Comparison of ENCODE assay signal across 7 cellular contexts in genomic region chr7:21344900-21345299, GRCh38.
A peak's percentile ranks its signal among the peaks of the same experiment; 100 is the strongest.
DNase-seq lines count a peak whose midpoint lies in the region; ATAC-seq, FAIRE-seq and TF ChIP-seq lines count a peak whose summit lies in the region.
"Not testable (repeated sequence)": the region's sequence is repeated elsewhere in the genome, so short reads cannot be mapped to it uniquely, and the experiment has no call there.

No MANE protein-coding gene starts in this region.

- not testable (repeated sequence) for H3K27ac ChIP-seq in H9 (ENCODE audit: insufficient read length, low read depth, low read length); astrocyte (ENCODE audit: low read depth, low read length); hepatocyte; neural progenitor cell

- not testable (repeated sequence) for FAIRE-seq in astrocyte (lab: Jason Lieb, UNC)

- H3K4me1 ChIP-seq in H9 (ENCODE audit: insufficient read depth, low read length); astrocyte (ENCODE audit: insufficient read depth, low read length); hepatocyte (ENCODE audit: insufficient read depth); neural progenitor cell: not testable (repeated sequence)

- not testable (repeated sequence) for H3K23ac ChIP-seq in H9 (ENCODE audit: insufficient read length, low read depth, low read length)

- not testable (repeated sequence) for H4K5ac ChIP-seq in H9 (ENCODE audit: insufficient read length, low read depth, low read length)

- H2BK20ac ChIP-seq in H9 (ENCODE audit: low read depth, low read length, poor library complexity, severe bottlenecking), result not testable (repeated sequence)

- H3K4me3 ChIP-seq in astrocyte (ENCODE audit: insufficient read depth, low read depth, low read length); hepatocyte; neural progenitor cell: not testable (repeated sequence)

- H2BK120ac ChIP-seq in H9 (ENCODE audit: low read depth, low read length, poor library complexity, severe bottlenecking), result not testable (repeated sequence)

- not testable (repeated sequence) for H3K79me2 ChIP-seq in H9 (ENCODE audit: insufficient read depth, low read length); astrocyte (ENCODE audit: insufficient read depth, low read length); hepatocyte; neural progenitor cell (ENCODE audit: low read depth)

- not testable (repeated sequence) for H3K4me3 Mint-ChIP-seq in Calu3 (ENCODE audit: low read depth, unreplicated experiment); H9; neural progenitor cell
- peak overlapping the region; percentile 10 for H3K4me3 Mint-ChIP-seq in astrocyte (ENCODE audit: unreplicated experiment)

- not testable (repeated sequence) for H3K9ac ChIP-seq in H9 (ENCODE audit: extremely low read depth, insufficient read length, low read length); astrocyte (ENCODE audit: low read length); neural progenitor cell

- not testable (repeated sequence) for H3K9me3 Mint-ChIP-seq in Calu3 (ENCODE audit: low read depth, unreplicated experiment); H9; astrocyte (ENCODE audit: unreplicated experiment); neural progenitor cell

- H3K9me3 ChIP-seq in H9 (ENCODE audit: control insufficient read depth, low read depth, low read length); astrocyte (ENCODE audit: insufficient read depth, low read depth, low read length); hepatocyte (ENCODE audit: low read depth); neural progenitor cell (ENCODE audit: low read depth): not testable (repeated sequence)

- peak; percentile 36 for ATAC-seq in GM18502 (IDR thresholded peaks at IDR 0.05; ENCODE audit: poor library complexity, unreplicated experiment)

- not testable (repeated sequence) for H4K20me1 ChIP-seq in H9 (ENCODE audit: control insufficient read depth, insufficient read depth, insufficient read length); astrocyte (ENCODE audit: insufficient read depth, low read length); hepatocyte (ENCODE audit: insufficient read depth, poor library complexity, severe bottlenecking); neural progenitor cell (ENCODE audit: low read depth)

- not testable (repeated sequence) for H3K4ac ChIP-seq in H9 (ENCODE audit: low read depth, low read length)

- not testable (repeated sequence) for H3K23me2 ChIP-seq in H9 (ENCODE audit: insufficient read length, low read depth, low read length, poor library complexity, severe bottlenecking)

- not testable (repeated sequence) for H4K91ac ChIP-seq in H9 (ENCODE audit: insufficient read length, low read depth, low read length)

- not testable (repeated sequence) for H3K9me2 ChIP-seq in hepatocyte (replicated peaks; ENCODE audit: insufficient read depth)

- not testable (repeated sequence) for H3K36me3 ChIP-seq in astrocyte (ENCODE audit: insufficient read depth, low read length); hepatocyte (replicated peaks; ENCODE audit: insufficient read depth, low read depth); neural progenitor cell

- H2AK5ac ChIP-seq in H9 (ENCODE audit: insufficient read length, low read length), result not testable (repeated sequence)

- H3T11ph ChIP-seq in H9 (ENCODE audit: low read length), result not testable (repeated sequence)

- not testable (repeated sequence) for H2BK12ac ChIP-seq in H9 (ENCODE audit: insufficient read length, low read depth, low read length)

- CTCF ChIA-PET in Calu3 (lab: Charles Lee), result interaction anchor here (0.6 kb wide), 1 partner anchor 576 kb away, joined by 3 read pairs; no protein-coding TSS in a partner anchor

- H3K79me1 ChIP-seq in H9 (ENCODE audit: insufficient read depth, low read depth, low read length, poor library complexity, severe bottlenecking), result not testable (repeated sequence)

- no CpG with 5 or more reads among the region's 7 CpGs for WGBS in H9 (ENCODE audit: extremely low coverage, insufficient read length, low lambda C conversion rate)
- 37% methylated on average over 7 of the region's 7 CpGs for WGBS in hepatocyte (ENCODE audit: low lambda C conversion rate, missing lambda C conversion rate)

- intact Hi-C loops in Calu3 (cut with micrococcal nuclease; ENCODE audit: unreplicated experiment), result not testable (repeated sequence)

- H3K14ac ChIP-seq in H9 (ENCODE audit: insufficient read depth, low read length), result not testable (repeated sequence)

- not testable (repeated sequence) for H3K4me2 ChIP-seq in H9 (ENCODE audit: insufficient read depth, insufficient read length, low read length); astrocyte (ENCODE audit: low read length); hepatocyte; neural progenitor cell

- BruUV-seq in Calu3 (replicated peaks; lab: Mats Ljungman, UMichigan), result not testable (repeated sequence)

- not testable (repeated sequence) for H3K27ac Mint-ChIP-seq in Calu3 (ENCODE audit: unreplicated experiment); astrocyte (ENCODE audit: unreplicated experiment); neural progenitor cell
- 0 out of 7 replicates have a peak overlapping the region, but pooled peaks of 2 of the 3 experiments have one; percentile 31 to 65 for H3K27ac Mint-ChIP-seq in H9

- not testable (repeated sequence) for H4K8ac ChIP-seq in H9 (replicated peaks; ENCODE audit: insufficient read length, low read depth, low read length)

- H3K27me3 ChIP-seq in H9 (ENCODE audit: insufficient read depth, low read length); astrocyte (ENCODE audit: insufficient read depth, low read length); hepatocyte; neural progenitor cell: not testable (repeated sequence)

- H3K18ac ChIP-seq in H9 (ENCODE audit: insufficient read length, low read depth, low read length), result not testable (repeated sequence)

- H3K4me1 Mint-ChIP-seq in Calu3 (ENCODE audit: low read depth, unreplicated experiment); neural progenitor cell: not testable (repeated sequence)
- H3K4me1 Mint-ChIP-seq in H9 (peaks cover 12 to 16% of the 10 kb centered on the region in 2 experiments), astrocyte (ENCODE audit: low read depth, unreplicated experiment) (peaks cover 16% of the 10 kb centered on the region)

- H3F3A ChIP-seq in neural progenitor cell (ENCODE audit: low read depth), result not testable (repeated sequence)

- peak; percentile 23 for DNase-seq in Calu3
- DNase-seq in H9; astrocyte (ENCODE audit: low read depth): not testable (repeated sequence)
- DNase-seq in HT-29 (ENCODE audit: low spot score), result peak; percentile 70
- DNase-seq in hepatocyte (ENCODE audit: low spot score), result peak; percentile 39
- peak; percentile 18 for DNase-seq in neural progenitor cell (ENCODE audit: low spot score)

- H2BK5ac ChIP-seq in H9 (ENCODE audit: insufficient read length, low read length), result not testable (repeated sequence)

- not testable (repeated sequence) for TF ChIP-seq CTCF in Calu3 (IDR thresholded peaks at IDR 0.05; ENCODE audit: unreplicated experiment); H9 (conservative IDR thresholded peaks at IDR 0.05); astrocyte (IDR thresholded peaks at IDR 0.05; ENCODE audit: insufficient read depth, low read depth, low read length); hepatocyte (IDR thresholded peaks at IDR 0.05; ENCODE audit: poor library complexity); neural progenitor cell (IDR thresholded peaks at IDR 0.05)

- not testable (repeated sequence) for H3K36me3 Mint-ChIP-seq in Calu3 (ENCODE audit: insufficient read depth, unreplicated experiment); H9 (ENCODE audit: insufficient read depth in 1 of 3, low read depth in 3 of 3); astrocyte (ENCODE audit: low read depth, unreplicated experiment); neural progenitor cell

- peaks cover 31% of the 10 kb centered on the region for H3K27me3 Mint-ChIP-seq in Calu3 (ENCODE audit: unreplicated experiment)
- not testable (repeated sequence) for H3K27me3 Mint-ChIP-seq in H9 (ENCODE audit: low read depth); astrocyte (ENCODE audit: low read depth, unreplicated experiment); neural progenitor cell (ENCODE audit: insufficient read depth, low read depth)

- not testable (repeated sequence) for H3K56ac ChIP-seq in H9 (ENCODE audit: insufficient read length, low read depth, low read length)

- not testable (repeated sequence) for H2BK15ac ChIP-seq in H9 (ENCODE audit: low read depth, low read length)

- not testable (repeated sequence) for H2AFZ ChIP-seq in H9 (ENCODE audit: low read length); astrocyte (ENCODE audit: low read depth, low read length); hepatocyte
- peak overlapping the region; percentile 76 for H2AFZ ChIP-seq in neural progenitor cell (replicated peaks)
